8 cellular contexts compared by ENCODE assay signal in the genomic region with DNA sequence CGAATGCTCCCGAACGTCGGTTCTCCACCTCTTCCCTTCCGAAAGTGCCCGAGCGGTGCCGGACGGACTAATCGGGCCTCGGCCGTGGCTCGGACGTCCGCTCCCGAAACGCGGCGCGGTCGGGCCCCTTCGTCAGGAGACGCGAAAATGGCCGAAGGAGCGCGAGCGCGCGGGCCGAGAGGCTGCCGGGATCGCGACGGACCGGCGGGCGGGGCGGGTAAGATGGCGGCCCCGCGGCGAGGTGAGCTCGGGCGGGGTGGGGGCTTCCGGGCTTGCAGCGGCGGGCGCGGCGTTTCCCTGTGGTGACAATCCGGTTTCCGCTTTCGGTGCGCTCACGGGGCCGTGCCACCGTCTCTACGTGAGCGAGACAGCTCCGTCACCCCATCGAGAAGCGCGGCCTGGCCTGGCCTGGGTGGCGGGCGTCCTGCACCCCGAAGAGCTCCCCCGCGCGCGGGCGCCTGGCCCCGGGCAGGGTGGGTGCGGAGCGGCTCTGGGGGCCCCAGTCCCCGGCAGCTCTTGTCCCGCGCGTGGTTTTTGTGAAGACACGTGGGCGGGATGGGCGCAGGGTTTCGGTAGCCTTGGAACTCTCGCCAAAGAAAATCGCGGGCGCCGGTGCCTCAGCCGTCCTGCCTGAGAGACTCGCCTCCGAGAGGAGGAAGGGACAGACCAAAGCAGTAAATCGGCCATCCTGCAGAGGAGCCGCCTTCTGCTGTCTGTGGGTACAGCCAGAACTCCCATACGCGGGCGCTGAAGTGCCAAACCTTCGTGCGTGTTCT. TPM values are rescaled to one million over a fixed set of nuclear protein-coding genes. Genes with fewer than 3 reads are reported as not detected.
A peak's percentile ranks its signal among the peaks of the same experiment; 100 is the strongest.
DNase-seq lines count a peak whose midpoint lies in the region; ATAC-seq and TF ChIP-seq lines count a peak whose summit lies in the region.

A gene (plus strand): TSS at position 211 of the 776 bp plus-strand sequence. CDS start 12 bp downstream, at position 223.

- TF ChIP-seq CTCF in GM06990 (IDR thresholded peaks at IDR 0.05; ENCODE audit: insufficient read depth, low read length, poor library complexity, severe bottlenecking) (no peak), osteocyte (IDR thresholded peaks at IDR 0.05) (no peak)

- no peaks in the 10 kb centered on the region for H3K9me3 ChIP-seq in thymus (ENCODE audit: control insufficient read depth)

- peaks cover 8% of the 10 kb centered on the region for H3K36me3 Mint-ChIP-seq in activated naive CD8-positive, alpha-beta T cell treated with anti-CD3 and anti-CD28 coated beads for 36 hours
- peaks cover 12% of the 10 kb centered on the region for H3K36me3 Mint-ChIP-seq in osteocyte (ENCODE audit: unreplicated experiment)

- no peaks in the 10 kb centered on the region for H3K9me3 Mint-ChIP-seq in activated naive CD8-positive, alpha-beta T cell treated with anti-CD3 and anti-CD28 coated beads for 36 hours
- H3K9me3 Mint-ChIP-seq in osteocyte (ENCODE audit: unreplicated experiment): no peaks in the 10 kb centered on the region

- intact Hi-C loops in head of caudate nucleus (cut with DNase I): loop anchor here (10.0 kb wide), 1 partner anchor 131 kb away; a partner anchor contains a TSS

- peak within 1 kb of the TSS; percentile 87 for H3K4me3 Mint-ChIP-seq in activated naive CD8-positive, alpha-beta T cell treated with anti-CD3 and anti-CD28 coated beads for 36 hours
- H3K4me3 Mint-ChIP-seq in osteocyte (ENCODE audit: unreplicated experiment): peak within 1 kb of the TSS; percentile 81

- WGBS in thymus: under 1% methylated on average over 98 of the region's 98 CpGs

- peak within 1 kb of the TSS; percentile 92 for H3K27ac Mint-ChIP-seq in activated naive CD8-positive, alpha-beta T cell treated with anti-CD3 and anti-CD28 coated beads for 36 hours
- H3K27ac Mint-ChIP-seq in osteocyte (ENCODE audit: unreplicated experiment): peak within 1 kb of the TSS; percentile 99

- H3K27me3 ChIP-seq in GM06990 (replicated peaks; ENCODE audit: control insufficient read depth, insufficient read depth, low read length): no peaks in the 10 kb centered on the region
- no peaks in the 10 kb centered on the region for H3K27me3 ChIP-seq in thymus (ENCODE audit: control insufficient read depth, insufficient read depth)

- H3K4me1 Mint-ChIP-seq in activated naive CD8-positive, alpha-beta T cell treated with anti-CD3 and anti-CD28 coated beads for 36 hours: peaks cover 51% of the 10 kb centered on the region
- peaks cover 67% of the 10 kb centered on the region for H3K4me1 Mint-ChIP-seq in osteocyte (ENCODE audit: unreplicated experiment)

- ATAC-seq in HG02571 (IDR thresholded peaks at IDR 0.05; ENCODE audit: unreplicated experiment): peak; percentile 71

- H3K4me1 ChIP-seq in thymus (ENCODE audit: control insufficient read depth, insufficient read depth, low read length): peaks cover 19% of the 10 kb centered on the region

- peak within 1 kb of the TSS; percentile 100 for H3K27ac ChIP-seq in thymus (ENCODE audit: low read depth)

- H3K36me3 ChIP-seq in GM06990 (ENCODE audit: control insufficient read depth, insufficient read depth, low read length) (peaks cover 3% of the 10 kb centered on the region), thymus (ENCODE audit: control insufficient read depth, insufficient read depth) (peaks cover 15% of the 10 kb centered on the region)

- no peaks in the 10 kb centered on the region for H3K27me3 Mint-ChIP-seq in activated naive CD8-positive, alpha-beta T cell treated with anti-CD3 and anti-CD28 coated beads for 36 hours
- H3K27me3 Mint-ChIP-seq in osteocyte (ENCODE audit: unreplicated experiment): no peaks in the 10 kb centered on the region

- DNase-seq in GM06990 (ENCODE audit: extremely low read depth, insufficient read length) (peak; percentile 96), NCI-H1092 (lab: John Stamatoyannopoulos, UW) (peak; percentile 98), SKM-1 treated with dmso at 0.1 percent for 144 hours (lab: John Stamatoyannopoulos, UW; ENCODE audit: unreplicated experiment) (peak; percentile 96), head of caudate nucleus (peak; percentile 93 to 100 (median 98)), osteocyte (ENCODE audit: extremely low spot score, unreplicated experiment) (peak; percentile 100)
- DNase-seq in activated naive CD8-positive, alpha-beta T cell treated with anti-CD3 and anti-CD28 coated beads for 36 hours: peak; percentile 99

- H3K4me3 ChIP-seq in GM06990 (replicated peaks; ENCODE audit: low read depth, low read length) (peak within 1 kb of the TSS; percentile 87), thymus (ENCODE audit: low read length) (peak within 1 kb of the TSS; percentile 82)

RNA-seq across cellular contexts. Expression of the gene that starts here (rescaled TPM):
- 1 to 10 TPM; 7.6 to 9.2 TPM for total RNA-seq in activated naive CD8-positive, alpha-beta T cell treated with anti-CD3 and anti-CD28 coated beads for 36 hours
- 43.9 and 45.2 TPM in 2 replicates for total RNA-seq in osteocyte
- 31.1 TPM for polyA plus RNA-seq in thymus

Comparison
In these comparisons a context has a peak if more than half of its experiments do, and no peak if none do; other contexts are left out.
1. Peak in every context shown above with its lines: DNase-seq, ATAC-seq, H3K4me3 ChIP-seq and H3K27ac ChIP-seq.